Comparison of ENCODE assay signal across 8 cellular contexts in genomic region chr19:42281175-42282035, GRCh38. TPM values are rescaled to one million over a fixed set of nuclear protein-coding genes. Genes with fewer than 3 reads are reported as not detected.
A peak's percentile ranks its signal among the peaks of the same experiment; 100 is the strongest.
DNase-seq lines count a peak whose midpoint lies in the region; ATAC-seq, FAIRE-seq and TF ChIP-seq lines count a peak whose summit lies in the region.

No MANE protein-coding gene starts in this region.

- no peak overlapping the region for H2AFZ ChIP-seq in SU-DHL-6 (ENCODE audit: low read depth, low read length, severe bottlenecking)

- no peak overlapping the region for H3K4me3 ChIP-seq in CD4-positive, CD25-positive, alpha-beta regulatory T cell (ENCODE audit: low read depth, low read length)
- H3K4me3 ChIP-seq in SU-DHL-6 (ENCODE audit: insufficient read depth, low read length, poor library complexity, severe bottlenecking) (peak overlapping the region; percentile 48), upper lobe of left lung (peak overlapping the region; percentile 71 to 88 (median 86))

- H3K4me2 ChIP-seq in SU-DHL-6 (ENCODE audit: low read depth, low read length, poor library complexity, severe bottlenecking): peak overlapping the region; percentile 62

- H3K36me3 ChIP-seq in CD4-positive, CD25-positive, alpha-beta regulatory T cell (ENCODE audit: control insufficient read depth, insufficient read depth, low read length): no peaks in the 10 kb centered on the region
- no peaks in the 10 kb centered on the region for H3K36me3 ChIP-seq in SU-DHL-6 (ENCODE audit: low read length)
- H3K36me3 ChIP-seq in upper lobe of left lung: peaks cover 0 to 5% (median 0%) of the 10 kb centered on the region in 4 donors

- peaks cover 15% of the 10 kb centered on the region; the same call in 1 of the 2 replicates for H3K79me2 ChIP-seq in SU-DHL-6 (ENCODE audit: insufficient read depth, low read length)

- CTCF ChIA-PET in HEK293T (lab: Yijun Ruan, JAX): interaction anchor here (0.7 to 1.2 kb wide), 2 partner anchors 35 to 38 kb away, joined by 3 read pairs; no protein-coding TSS in a partner anchor

- peak in 2 of 4 donors; percentile 30 to 38 for TF ChIP-seq POLR2A in upper lobe of left lung (IDR thresholded peaks at IDR 0.05)

- H3K27ac ChIP-seq in CD4-positive, CD25-positive, alpha-beta regulatory T cell (ENCODE audit: insufficient read depth, low read length, poor library complexity, severe bottlenecking): peak overlapping the region; percentile 91
- H3K27ac ChIP-seq in SU-DHL-6 (ENCODE audit: low read depth, low read length): peak overlapping the region; percentile 89
- peak overlapping the region; percentile 96 to 99 (median 96) for H3K27ac ChIP-seq in upper lobe of left lung

- H3K4me1 ChIP-seq in CD4-positive, CD25-positive, alpha-beta regulatory T cell (ENCODE audit: control insufficient read depth, insufficient read depth, low read length, poor library complexity, severe bottlenecking): peaks cover 66% of the 10 kb centered on the region
- H3K4me1 ChIP-seq in upper lobe of left lung: peaks cover 73 to 91% (median 82%) of the 10 kb centered on the region in 4 donors

- WGBS in upper lobe of left lung, 2 donors: 15 to 47% methylated on average over 3 to 17 of the region's 26 CpGs

- H3K9me2 ChIP-seq in SU-DHL-6 (replicated peaks; ENCODE audit: insufficient read depth, low read length): no peaks in the 10 kb centered on the region

- H3F3A ChIP-seq in SU-DHL-6 (ENCODE audit: insufficient read depth): peaks cover 24% of the 10 kb centered on the region

- peaks cover 5% of the 10 kb centered on the region for H3K27me3 Mint-ChIP-seq in CD4-positive, CD25-positive, alpha-beta regulatory T cell
- H3K27me3 Mint-ChIP-seq in endothelial cell (ENCODE audit: unreplicated experiment): peaks cover 13% of the 10 kb centered on the region
- H3K27me3 Mint-ChIP-seq in mesothelial cell of epicardium (ENCODE audit: low read depth): no peaks in the 10 kb centered on the region

- POLR2A ChIA-PET in HEK293T (lab: Yijun Ruan, JAX): interaction anchor here (1.0 to 6.3 kb wide), 5 partner anchors 21 to 115 kb away, joined by 3 to 140 read pairs (median 8); partner anchors contain the start of genes GSK3A, PAFAH1B3 and PRR19

- peaks cover 4 to 46% (median 34%) of the 10 kb centered on the region in 4 donors for H3K4me1 Mint-ChIP-seq in CD4-positive, CD25-positive, alpha-beta regulatory T cell
- H3K4me1 Mint-ChIP-seq in endothelial cell (ENCODE audit: unreplicated experiment) (peaks cover 47% of the 10 kb centered on the region), mesothelial cell of epicardium (peaks cover 56% of the 10 kb centered on the region)

- ATAC-seq in CD4-positive, CD25-positive, alpha-beta regulatory T cell (ENCODE audit: low read depth in 2 of 2): no peak
- ATAC-seq in upper lobe of left lung (ENCODE audit: low FRiP score in 2 of 2) (peak in 1 of 2 donors; percentile 2), HG03342 (IDR thresholded peaks at IDR 0.05; ENCODE audit: unreplicated experiment) (no peak)

- H3K9ac ChIP-seq in SU-DHL-6 (ENCODE audit: low read length): peak overlapping the region; percentile 91

- peak overlapping the region in 2 of 3 donors; percentile 36 to 97 for H3K27ac Mint-ChIP-seq in CD4-positive, CD25-positive, alpha-beta regulatory T cell
- no peak overlapping the region for H3K27ac Mint-ChIP-seq in endothelial cell (ENCODE audit: unreplicated experiment)
- H3K27ac Mint-ChIP-seq in mesothelial cell of epicardium: peak overlapping the region; percentile 97

- H3K27me3 ChIP-seq in CD4-positive, CD25-positive, alpha-beta regulatory T cell (ENCODE audit: control insufficient read depth, insufficient read depth, low read length): no peaks in the 10 kb centered on the region
- no peaks in the 10 kb centered on the region for H3K27me3 ChIP-seq in SU-DHL-6 (ENCODE audit: low read length)
- H3K27me3 ChIP-seq in upper lobe of left lung: no peaks in the 10 kb centered on the region

- TF ChIP-seq EP300 in upper lobe of left lung (IDR thresholded peaks at IDR 0.05): no peak

- H3K4me3 Mint-ChIP-seq in CD4-positive, CD25-positive, alpha-beta regulatory T cell: peak overlapping the region in 2 of 4 donors; percentile 70 to 82
- H3K4me3 Mint-ChIP-seq in endothelial cell (ENCODE audit: unreplicated experiment) (peak overlapping the region; percentile 85), mesothelial cell of epicardium (peak overlapping the region; percentile 72)

- FAIRE-seq in HTR-8/SVneo (lab: Jason Lieb, UNC): peak; percentile 71

- no peaks in the 10 kb centered on the region for H3K36me3 Mint-ChIP-seq in CD4-positive, CD25-positive, alpha-beta regulatory T cell
- H3K36me3 Mint-ChIP-seq in endothelial cell (ENCODE audit: low read depth, unreplicated experiment) (peaks cover 12% of the 10 kb centered on the region), mesothelial cell of epicardium (no peaks in the 10 kb centered on the region)

- TF ChIP-seq CTCF in SU-DHL-6 (IDR thresholded peaks at IDR 0.05; ENCODE audit: insufficient read depth, low read length, poor library complexity, severe bottlenecking) (no peak), endothelial cell (IDR thresholded peaks at IDR 0.05; ENCODE audit: unreplicated experiment) (no peak), mesothelial cell of epicardium (IDR thresholded peaks at IDR 0.05; ENCODE audit: unreplicated experiment) (no peak), upper lobe of left lung (IDR thresholded peaks at IDR 0.05) (peak in 3 of 6 experiments; percentile 6 to 21 (median 7))

- no peaks in the 10 kb centered on the region for H3K9me3 ChIP-seq in CD4-positive, CD25-positive, alpha-beta regulatory T cell (ENCODE audit: control insufficient read depth in 2 of 2, low read length in 2 of 2)
- H3K9me3 ChIP-seq in SU-DHL-6 (ENCODE audit: insufficient read depth, low read length): no peaks in the 10 kb centered on the region
- H3K9me3 ChIP-seq in upper lobe of left lung: no peaks in the 10 kb centered on the region

- DNase-seq in CD4-positive, CD25-positive, alpha-beta regulatory T cell: peak in 1 of 3 donors; percentile 30
- DNase-seq in HTR-8/SVneo (ENCODE audit: insufficient read length, low spot score) (no peak), endothelial cell (ENCODE audit: low spot score) (no peak), mesothelial cell of epicardium (ENCODE audit: low spot score in 2 of 2, unreplicated experiment in 2 of 2) (peak in 1 of 2 experiments; percentile 38), upper lobe of left lung (peak in 1 of 2 donors; percentile 88), HEK293T (ENCODE audit: extremely low spot score) (no peak)

- no peaks in the 10 kb centered on the region for H4K20me1 ChIP-seq in SU-DHL-6 (ENCODE audit: low read depth, low read length)

- H3K9me3 Mint-ChIP-seq in CD4-positive, CD25-positive, alpha-beta regulatory T cell: no peaks in the 10 kb centered on the region
- no peaks in the 10 kb centered on the region for H3K9me3 Mint-ChIP-seq in endothelial cell (ENCODE audit: unreplicated experiment)
- no peaks in the 10 kb centered on the region for H3K9me3 Mint-ChIP-seq in mesothelial cell of epicardium

TF ChIP-seq in HEK293T, 16 proteins besides CTCF, POLR2A, EP300 and RAD21 (continues in another document):
- no peak for TF ChIP-seq CTBP1 (IDR thresholded peaks at IDR 0.05; ENCODE audit: borderline replicate concordance)
- no peak for TF ChIP-seq NFRKB (IDR thresholded peaks at IDR 0.05)
- TF ChIP-seq LEF1 (IDR thresholded peaks at IDR 0.05; ENCODE audit: borderline replicate concordance): no peak
- TF ChIP-seq SUZ12 (IDR thresholded peaks at IDR 0.05): no peak
- TF ChIP-seq SP1 (IDR thresholded peaks at IDR 0.05): no peak
- TF ChIP-seq ELF4 (IDR thresholded peaks at IDR 0.05): no peak
- TF ChIP-seq HDGF (IDR thresholded peaks at IDR 0.05; ENCODE audit: borderline replicate concordance): no peak
- TF ChIP-seq ZNF384 (IDR thresholded peaks at IDR 0.05): no peak
- no peak for TF ChIP-seq ARNT (IDR thresholded peaks at IDR 0.05)
- no peak for TF ChIP-seq FOXM1 (IDR thresholded peaks at IDR 0.05; ENCODE audit: borderline replicate concordance)
- TF ChIP-seq FOXK2 (IDR thresholded peaks at IDR 0.05): no peak
- TF ChIP-seq TARDBP (IDR thresholded peaks at IDR 0.05): no peak

RNA-seq across cellular contexts. Expression of gene CIC, which starts 12.4 kb away (rescaled TPM):
- 124 TPM for total RNA-seq in CD4-positive, CD25-positive, alpha-beta regulatory T cell
- polyA plus RNA-seq in CD4-positive, CD25-positive, alpha-beta regulatory T cell: under 1 TPM; 0.41 to 0.91 (median 0.68) TPM
- total RNA-seq in endothelial cell (ENCODE audit: unreplicated experiment) (85.7 TPM), mesothelial cell of epicardium (84.0 to 90.9 TPM (median 90.8 TPM) in 3 replicates), upper lobe of left lung (100 to 1,000 TPM in 1 of 6 donors, 10 to 100 TPM in 5; 52.6 to 170 (median 77.7) TPM)

RNA-seq across cellular contexts. Expression of gene PRR19, which starts 20.5 kb away (rescaled TPM):
- total RNA-seq in CD4-positive, CD25-positive, alpha-beta regulatory T cell: not detected
- under 1 TPM; 0.10 to 0.83 (median 0.21) TPM for polyA plus RNA-seq in CD4-positive, CD25-positive, alpha-beta regulatory T cell
- total RNA-seq in endothelial cell (ENCODE audit: unreplicated experiment) (1.1 TPM), mesothelial cell of epicardium (1.3 to 2.0 TPM (median 1.7 TPM) in 3 replicates), upper lobe of left lung (1 to 10 TPM in 1 of 6 donors, under 1 TPM in 2, not detected in 3; 0.40 to 1.4 (median 0.61) TPM)

RNA-seq across cellular contexts. Expression of gene PAFAH1B3, which starts 21.0 kb away (rescaled TPM):
- total RNA-seq in CD4-positive, CD25-positive, alpha-beta regulatory T cell: 27.5 TPM
- polyA plus RNA-seq in CD4-positive, CD25-positive, alpha-beta regulatory T cell: 10 to 100 TPM; 54.5 to 71.6 (median 59.8) TPM
- total RNA-seq in endothelial cell (ENCODE audit: unreplicated experiment) (61.4 TPM), mesothelial cell of epicardium (81.2 to 91.0 TPM (median 88.5 TPM) in 3 replicates), upper lobe of left lung (10 to 100 TPM; 13.6 to 21.2 (median 18.8) TPM)

RNA-seq across cellular contexts. Expression of gene ERF, which starts 26.5 kb away (rescaled TPM):
- total RNA-seq in CD4-positive, CD25-positive, alpha-beta regulatory T cell: 96.4 TPM
- 1 to 10 TPM; 1.4 to 7.5 (median 2.6) TPM for polyA plus RNA-seq in CD4-positive, CD25-positive, alpha-beta regulatory T cell
- 109 TPM for total RNA-seq in endothelial cell (ENCODE audit: unreplicated experiment)
- total RNA-seq in mesothelial cell of epicardium: 90.4 to 106 TPM (median 92.1 TPM) in 3 replicates
- 10 to 100 TPM; 13.6 to 59.4 (median 32.5) TPM for total RNA-seq in upper lobe of left lung

RNA-seq across cellular contexts. Expression of gene TMEM145, which starts 31.7 kb away (rescaled TPM):
- not detected for total RNA-seq in CD4-positive, CD25-positive, alpha-beta regulatory T cell
- not detected for polyA plus RNA-seq in CD4-positive, CD25-positive, alpha-beta regulatory T cell
- 3.9 TPM for total RNA-seq in endothelial cell (ENCODE audit: unreplicated experiment)
- total RNA-seq in mesothelial cell of epicardium: 0.25 to 0.92 TPM (median 0.42 TPM) in 3 replicates
- total RNA-seq in upper lobe of left lung: under 1 TPM in 3 of 6 donors, not detected in 3; 0.34 to 0.79 (median 0.49) TPM
